ENCODE assay signal across 8 cellular contexts in the genomic region with DNA sequence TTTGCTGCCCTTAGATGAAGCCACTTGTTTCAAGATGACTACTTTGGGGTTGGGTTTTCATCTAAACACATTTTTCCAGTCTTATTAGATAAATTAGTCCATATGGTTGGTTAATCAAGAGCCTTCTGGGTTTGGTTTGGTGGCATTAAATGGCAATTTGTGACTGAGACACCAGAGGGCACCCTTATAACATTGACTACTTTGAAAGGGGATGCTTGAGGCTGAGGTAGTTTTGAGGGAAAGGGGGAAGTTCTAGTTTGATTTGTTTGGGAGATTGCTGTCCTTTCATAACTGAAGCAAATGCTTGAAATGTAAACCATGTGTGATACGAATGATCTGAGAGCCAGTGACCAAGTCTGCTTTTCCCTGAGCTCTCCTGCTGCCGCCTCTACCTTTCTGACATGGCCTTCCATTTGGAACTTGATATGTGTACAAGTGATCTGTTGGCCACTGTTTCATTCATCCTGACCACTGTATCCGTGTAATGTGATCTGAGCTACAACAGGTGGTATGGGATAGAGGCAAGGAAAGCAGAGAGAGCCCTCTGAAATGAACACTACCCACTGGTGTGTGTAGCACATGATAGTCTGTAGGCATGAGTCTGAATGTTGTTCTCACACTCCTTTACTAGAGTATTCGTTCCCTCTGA. TPM values are rescaled to one million over a fixed set of nuclear protein-coding genes. Genes with fewer than 3 reads are reported as not detected.
A peak's percentile ranks its signal among the peaks of the same experiment; 100 is the strongest.
DNase-seq lines count a peak whose midpoint lies in the region; ATAC-seq and TF ChIP-seq lines count a peak whose summit lies in the region.

No MANE protein-coding gene starts in this region.

- DNase-seq in NCI-H2107 treated with DMSO at 0.1 percent for 48 hours (lab: John Stamatoyannopoulos, UW; ENCODE audit: unreplicated experiment) (peak; percentile 91), NCI-H2107 (lab: John Stamatoyannopoulos, UW) (no peak), LNCaP clone FGC (ENCODE audit: low read depth) (no peak), SJSA1 (ENCODE audit: low read depth in 1 of 2, low spot score in 2 of 2) (peak; percentile 54 to 76), dermis blood vessel endothelial cell (peak; percentile 86), lung (ENCODE audit: low spot score) (peak; percentile 57), uterus (peak; percentile 44 to 66)

- peak overlapping the region; percentile 79 for H3K27ac ChIP-seq in SJSA1
- H3K27ac ChIP-seq in lung (ENCODE audit: low read depth in 1 of 2, low read length in 1 of 2) = peak overlapping the region in 1 of 2 donors; percentile 28
- peak overlapping the region; percentile 26 to 66 for H3K27ac ChIP-seq in uterus

- peak; percentile 69 for TF ChIP-seq CTCF in LNCaP clone FGC (IDR thresholded peaks at IDR 0.05; ENCODE audit: control insufficient read depth, extremely low read depth, insufficient read depth)
- TF ChIP-seq CTCF in lung (IDR thresholded peaks at IDR 0.05; ENCODE audit: control extremely low read depth, extremely low read depth) = peak; percentile 92
- TF ChIP-seq CTCF in uterus (IDR thresholded peaks at IDR 0.05) = peak; percentile 69 to 95 (median 82)

- H3K9me3 ChIP-seq in SJSA1 (replicated peaks) = no peaks in the 10 kb centered on the region
- H3K9me3 ChIP-seq in lung (ENCODE audit: control insufficient read depth in 2 of 2, insufficient read depth in 1 of 2, low read length in 1 of 2) = no peaks in the 10 kb centered on the region
- no peaks in the 10 kb centered on the region for H3K9me3 ChIP-seq in uterus

- intact Hi-C loops in uterus (cut with DNase I; ENCODE audit: low total_unique reads) = loop anchor here (2.0 kb wide), 1 partner anchor 52 kb away; no protein-coding TSS in a partner anchor

- 44 to 53% methylated on average over 4 of the region's 4 CpGs for WGBS in lung, 2 donors

- H3K4me1 ChIP-seq in SJSA1 (replicated peaks) = peaks cover 54% of the 10 kb centered on the region
- H3K4me1 ChIP-seq in lung (ENCODE audit: control insufficient read depth in 2 of 2, insufficient read depth in 2 of 2, low read length in 2 of 2) = peaks cover 5 to 13% of the 10 kb centered on the region in 2 donors
- H3K4me1 ChIP-seq in uterus = no peaks in the 10 kb centered on the region

- H3K27me3 ChIP-seq in SJSA1 (replicated peaks) = no peaks in the 10 kb centered on the region
- no peaks in the 10 kb centered on the region for H3K27me3 ChIP-seq in lung (ENCODE audit: control insufficient read depth, insufficient read depth)
- H3K27me3 ChIP-seq in uterus = no peaks in the 10 kb centered on the region

- H3K4me3 ChIP-seq in LNCaP clone FGC (ENCODE audit: low read depth, low read length) (no peak overlapping the region), SJSA1 (no peak overlapping the region), lung (no peak overlapping the region), uterus (no peak overlapping the region)

- TF ChIP-seq POLR2A in uterus (IDR thresholded peaks at IDR 0.05) = no peak

- no peak for ATAC-seq in lung (ENCODE audit: insufficient read depth, low FRiP score)
- ATAC-seq in HG02938 (IDR thresholded peaks at IDR 0.05; ENCODE audit: unreplicated experiment) = no peak

- H3K36me3 ChIP-seq in SJSA1 (peaks cover 50% of the 10 kb centered on the region), lung (ENCODE audit: control insufficient read depth in 2 of 2, insufficient read depth in 2 of 2, low read length in 2 of 2) (no peaks in the 10 kb centered on the region), uterus (no peaks in the 10 kb centered on the region)

RNA-seq across cellular contexts. Expression of a gene that starts 5.8 kb away (rescaled TPM):
- total RNA-seq in SJSA1 (2014; rRNA removed; shearing (Covaris generic)) = 30.7 and 38.5 TPM in 2 replicates
- 9.7 and 13.6 TPM in 2 replicates for total RNA-seq in dermis blood vessel endothelial cell
- 10 to 100 TPM; 36.4 to 75.3 TPM for total RNA-seq in lung
- 10 to 100 TPM; 49.8 to 51.7 TPM for polyA plus RNA-seq in lung
- 10 to 100 TPM; 18.9 to 80.5 (median 46.3) TPM for total RNA-seq in uterus

RNA-seq across cellular contexts. Expression of a gene that starts 15.5 kb away (rescaled TPM):
- total RNA-seq in SJSA1 (2014; rRNA removed; shearing (Covaris generic)) = 95.8 and 97.8 TPM in 2 replicates
- total RNA-seq in dermis blood vessel endothelial cell (16.8 and 33.6 TPM in 2 replicates), lung (1 to 10 TPM; 5.5 to 5.7 TPM), uterus (10 to 100 TPM in 1 of 4 donors, under 1 TPM in 1, not detected in 2; 0.88 to 11.3 TPM)
- polyA plus RNA-seq in lung = 1 to 10 TPM; 3.3 to 6.0 TPM

Comparison
In these comparisons a context has a peak if more than half of its experiments do, and no peak if none do; other contexts are left out.
1. DNase-seq: peak in NCI-H2107 treated with DMSO at 0.1 percent for 48 hours (single experiment), SJSA1 (2 of 2), dermis blood vessel endothelial cell (single experiment), lung (single experiment) and uterus (2 of 2); none in NCI-H2107 (single experiment) and LNCaP clone FGC (single experiment).
2. Peak in every context shown above with its lines, with median percentiles within 50 percentile points of each other: CTCF ChIP-seq.